Comparison of ENCODE assay signal across 16 cellular contexts in genomic region chr3:41363830-41364523, GRCh38.
A peak's percentile ranks its signal among the peaks of the same experiment; 100 is the strongest.
DNase-seq lines count a peak whose midpoint lies in the region; ATAC-seq, FAIRE-seq and TF ChIP-seq lines count a peak whose summit lies in the region.
"Had no signal": no experiment of that assay in that cellular context is flagged by ENCODE, and none has a peak within 500 bp of the region (broad histone marks: within the 10 kb centered on the region; RNA-seq: fewer than 3 reads in every experiment).

No MANE protein-coding gene starts in this region.

- no TSS peak for BruUV-seq in HepG2 (replicated peaks; lab: Mats Ljungman, UMichigan)

- ATAC-seq in T-helper 17 cell (no peak), HepG2 (peak; percentile 96), HG03280 (IDR thresholded peaks at IDR 0.05; ENCODE audit: unreplicated experiment) (no peak), left lung (no peak)
- ATAC-seq: CD8-positive, alpha-beta T cell had no signal

- DNase-seq in T-helper 17 cell (no peak), HepG2 (ENCODE audit: low spot score) (peak; percentile 72), retina (peak; percentile 27), left lung (no peak)
- DNase-seq in stimulated activated CD8-positive, alpha-beta memory T cell treated with anti-CD3 and anti-CD28 coated beads, Interleukin-4, amount 100 ng/mL, for 48 hours, result no peak
- DNase-seq: BE2C; CD8-positive, alpha-beta T cell; IMR-90; Kasumi-1; NCI-H1105 treated with DMSO at 0.1 percent for 48 hours; NCI-H2029; NCI-H2171 treated with DMSO at 0.1 percent for 48 hours; NK-92 treated with Interleukin-12 subunit alpha and Interleukin-12 subunit beta, amount 100 ng/mL, for 24 hours had no signal

- TF ChIP-seq CTCF in HepG2 (CRISPR knock-in tag; IDR thresholded peaks at IDR 0.05), result no peak
- no peak for TF ChIP-seq CTCF in left lung (IDR thresholded peaks at IDR 0.05)

- H2AFZ ChIP-seq in HepG2 (ENCODE audit: low read length), result no peak overlapping the region

- TF ChIP-seq EP300 in HepG2 (IDR thresholded peaks at IDR 0.05; ENCODE audit: low read depth in 2 of 2, low read length in 2 of 2), result peak in 1 of 2 experiments; percentile 81; a peak in 2 of 4 replicates
- no peak for TF ChIP-seq EP300 in HepG2 (CRISPR knock-in tag; IDR thresholded peaks at IDR 0.05; ENCODE audit: borderline replicate concordance)

- peak overlapping the region; percentile 54 for H3K4me2 ChIP-seq in HepG2 (ENCODE audit: low read depth, low read length)

- H3K79me2 ChIP-seq in HepG2 (ENCODE audit: insufficient read depth, low read length), result no peaks in the 10 kb centered on the region

- H3K4me3 Mint-ChIP-seq in T-helper 17 cell, result no peak overlapping the region
- H3K4me3 Mint-ChIP-seq: CD8-positive, alpha-beta T cell had no signal

- CTCF ChIA-PET in HepG2 (lab: Yijun Ruan, JAX; ENCODE audit: low intra/inter-chr PET ratio, low total read pairs), result no interaction called here

- H3K9me3 ChIP-seq in HUES6 (ENCODE audit: control insufficient read depth, insufficient read depth, low read depth, low read length) (no peaks in the 10 kb centered on the region), T-helper 17 cell (ENCODE audit: control insufficient read depth, low read length, poor library complexity, severe bottlenecking) (no peaks in the 10 kb centered on the region), HepG2 (ENCODE audit: low read length) (no peaks in the 10 kb centered on the region), left lung (no peaks in the 10 kb centered on the region)
- H3K9me3 ChIP-seq: BE2C had no signal

- H3K27me3 ChIP-seq in HUES6 (ENCODE audit: control insufficient read depth, insufficient read depth, low read length), result no peaks in the 10 kb centered on the region
- H3K27me3 ChIP-seq in HepG2 (ENCODE audit: control insufficient read depth in 1 of 2, insufficient read depth in 2 of 2, low read length in 2 of 2), result no peaks in the 10 kb centered on the region; a peak in 1 of 5 replicates
- no peaks in the 10 kb centered on the region for H3K27me3 ChIP-seq in left lung
- H3K27me3 ChIP-seq: BE2C had no signal

- H3K4me1 ChIP-seq in HUES6 (ENCODE audit: control insufficient read depth, insufficient read depth, low read length), result peaks cover 54% of the 10 kb centered on the region
- peaks cover 44% of the 10 kb centered on the region for H3K4me1 ChIP-seq in HepG2 (ENCODE audit: insufficient read depth, low read length)
- no peaks in the 10 kb centered on the region for H3K4me1 ChIP-seq in left lung

- FAIRE-seq in HepG2 (lab: Jason Lieb, UNC), result no peak

- H3K4me1 Mint-ChIP-seq in T-helper 17 cell, result peaks cover 4% of the 10 kb centered on the region

- TF ChIP-seq POLR2A in HepG2 (IDR thresholded peaks at IDR 0.05; ENCODE audit: insufficient read depth in 1 of 2, low read depth in 2 of 2, low read length in 2 of 2), result no peak

- H3K36me3 Mint-ChIP-seq in T-helper 17 cell (ENCODE audit: low read depth), result peaks cover 2% of the 10 kb centered on the region
- H3K36me3 Mint-ChIP-seq: CD8-positive, alpha-beta T cell had no signal

- POLR2A ChIA-PET in HepG2 (lab: Yijun Ruan, JAX), result interaction anchor here (1.3 kb wide), 1 partner anchor 165 kb away, joined by 5 read pairs; the partner anchor contains the start of gene CTNNB1

- 23% methylated on average over 4 of the region's 4 CpGs for WGBS in HepG2 (ENCODE audit: low lambda C conversion rate)

- in situ Hi-C loops in HepG2 (cut with HindIII; ENCODE audit: extremely low pct_ligation_motif_present, low pct_unique_long_range_greater_than_20kb), result no loop called here

- intact Hi-C loops in HepG2 (cut with micrococcal nuclease; ENCODE audit: unreplicated experiment) (no loop called here), left lung (cut with DNase I) (no loop called here)

- H3K9ac ChIP-seq in HUES6 (ENCODE audit: low read length) (no peak overlapping the region), HepG2 (ENCODE audit: insufficient read depth, low read depth, low read length) (no peak overlapping the region)

- peak overlapping the region; percentile 34 for H3K27ac Mint-ChIP-seq in T-helper 17 cell
- H3K27ac Mint-ChIP-seq: CD8-positive, alpha-beta T cell had no signal

- TF ChIP-seq RAD21 in HepG2 (CRISPR knock-in tag; IDR thresholded peaks at IDR 0.05), result no peak

- 0 out of 2 replicates have a peak overlapping the region, but pooled peaks have one; percentile 35 for H3K27ac ChIP-seq in HUES6 (ENCODE audit: low read depth, low read length)
- H3K27ac ChIP-seq in HepG2 (ENCODE audit: extremely low read length, insufficient read depth, low read length), result peak overlapping the region; percentile 57
- no peak overlapping the region for H3K27ac ChIP-seq in left lung
- H3K27ac ChIP-seq: SK-N-MC had no signal

- H4K20me1 ChIP-seq in HepG2 (ENCODE audit: insufficient read depth, low read length), result no peaks in the 10 kb centered on the region

- H3K27me3 Mint-ChIP-seq in T-helper 17 cell, result no peaks in the 10 kb centered on the region

- H3K36me3 ChIP-seq in HUES6 (ENCODE audit: control insufficient read depth, insufficient read depth, low read length), result no peaks in the 10 kb centered on the region
- no peaks in the 10 kb centered on the region for H3K36me3 ChIP-seq in HepG2 (replicated peaks in 1 of 2; ENCODE audit: control insufficient read depth in 1 of 2, insufficient read depth in 2 of 2, low read length in 2 of 2)
- H3K36me3 ChIP-seq in left lung, result no peaks in the 10 kb centered on the region
- H3K36me3 ChIP-seq: BE2C had no signal

- H3K4me3 ChIP-seq in HUES6 (ENCODE audit: low read depth, low read length) (no peak overlapping the region), HepG2 (replicated peaks in 1 of 3; ENCODE audit: insufficient read depth in 1 of 3, low read depth in 2 of 3, low read length in 3 of 3) (peak overlapping the region in 1 of 3 experiments; percentile 32; a peak in 1 of 6 replicates), left lung (no peak overlapping the region)
- H3K4me3 ChIP-seq: SK-N-MC had no signal

TF ChIP-seq in HepG2, 621 proteins besides CTCF, POLR2A, EP300 and RAD21 (continues in another document):
- TF ChIP-seq PPARG (CRISPR knock-in tag; conservative IDR thresholded peaks at IDR 0.05) (peak; percentile 63), ZKSCAN8 (CRISPR knock-in tag; IDR thresholded peaks at IDR 0.05; ENCODE audit: borderline replicate concordance) (peak; percentile 23; the same call in 1 of the 2 replicates), FOXJ3 (CRISPR knock-in tag; IDR thresholded peaks at IDR 0.05; ENCODE audit: borderline replicate concordance) (peak; percentile 77; the same call in 1 of the 2 replicates), ZSCAN5A (CRISPR knock-in tag; IDR thresholded peaks at IDR 0.05; ENCODE audit: borderline replicate concordance) (no peak), HNF1A (IDR thresholded peaks at IDR 0.05; ENCODE audit: low read depth) (peak; percentile 31; the same call in 1 of the 2 replicates), HNF1A (CRISPR knock-in tag; IDR thresholded peaks at IDR 0.05; ENCODE audit: borderline replicate concordance) (no peak), GABPB1 (CRISPR knock-in tag; IDR thresholded peaks at IDR 0.05) (peak; percentile 44; the same call in 1 of the 2 replicates), RCOR2 (CRISPR knock-in tag; IDR thresholded peaks at IDR 0.05) (peak; percentile 67), MTA1 (CRISPR knock-in tag; IDR thresholded peaks at IDR 0.05; ENCODE audit: borderline replicate concordance) (0 out of 2 replicates have a peak, but pooled peaks have one; percentile 48)

Comparison
In these comparisons a context has a peak if more than half of its experiments do, and no peak if none do; other contexts are left out.
1. H3K27ac ChIP-seq: peak in HUES6 (single experiment) and HepG2 (single experiment); none in left lung (0 of 2).
2. DNase-seq: peak in HepG2 (single experiment) and retina (single experiment); none in T-helper 17 cell (0 of 3), left lung (0 of 2) and stimulated activated CD8-positive, alpha-beta memory T cell treated with anti-CD3 and anti-CD28 coated beads, Interleukin-4, amount 100 ng/mL, for 48 hours (single experiment).